8 cellular contexts compared by ENCODE assay signal in genomic region chr1:171188388-171189266, GRCh38. TPM values are rescaled to one million over a fixed set of nuclear protein-coding genes. Genes with fewer than 3 reads are reported as not detected.
A peak's percentile ranks its signal among the peaks of the same experiment; 100 is the strongest.
DNase-seq lines count a peak whose midpoint lies in the region; ATAC-seq and TF ChIP-seq lines count a peak whose summit lies in the region.

No MANE protein-coding gene starts in this region.

- CTCF ChIA-PET in activated CD4-positive, alpha-beta memory T cell treated with anti-CD3 and anti-CD28 coated beads, Interleukin-2, amount 10 ng/mL, durations not matched to agents 7 days and 5 days (lab: Charles Lee) = interaction anchor here (1.2 to 1.3 kb wide), 5 partner anchors 9 to 125 kb away, joined by 3 to 7 read pairs (median 4); partner anchors contain the start of gene FMO4

- H3K36me3 ChIP-seq in parathyroid adenoma (ENCODE audit: control insufficient read depth, insufficient read depth, low read length) = no peaks in the 10 kb centered on the region

- no peak overlapping the region for H2AFZ ChIP-seq in parathyroid adenoma

- POLR2A ChIA-PET in activated CD4-positive, alpha-beta memory T cell treated with anti-CD3 and anti-CD28 coated beads, Interleukin-2, amount 10 ng/mL, durations not matched to agents 7 days and 5 days (lab: Charles Lee) = no interaction called here

- H3K4me1 Mint-ChIP-seq in activated CD4-positive, alpha-beta memory T cell treated with anti-CD3 and anti-CD28 coated beads, Interleukin-2, amount 10 ng/mL, durations not matched to agents 7 days and 5 days = no peaks in the 10 kb centered on the region

- H3K27me3 ChIP-seq in parathyroid adenoma (ENCODE audit: control insufficient read depth, insufficient read depth, low read length) = no peaks in the 10 kb centered on the region

- H3K4me2 ChIP-seq in parathyroid adenoma (ENCODE audit: low read length) = no peak overlapping the region

- TF ChIP-seq CTCF in GM12865 (IDR thresholded peaks at IDR 0.05; ENCODE audit: insufficient read depth, low read depth, low read length, missing control alignments) = peak; percentile 87
- TF ChIP-seq CTCF in fibroblast of villous mesenchyme (IDR thresholded peaks at IDR 0.05; ENCODE audit: insufficient read depth, low read depth, low read length) = peak; percentile 89
- TF ChIP-seq CTCF in parathyroid adenoma (IDR thresholded peaks at IDR 0.05) = peak; percentile 48

- no peaks in the 10 kb centered on the region for H3K9me3 Mint-ChIP-seq in activated CD4-positive, alpha-beta memory T cell treated with anti-CD3 and anti-CD28 coated beads, Interleukin-2, amount 10 ng/mL, durations not matched to agents 7 days and 5 days

- in situ Hi-C loops in ACHN (cut with HindIII; ENCODE audit: low pct_ligation_motif_present, low pct_unique_long_range_greater_than_20kb, low sequenced_read_pairs) = no loop called here

- no peak overlapping the region for H3K27ac Mint-ChIP-seq in activated CD4-positive, alpha-beta memory T cell treated with anti-CD3 and anti-CD28 coated beads, Interleukin-2, amount 10 ng/mL, durations not matched to agents 7 days and 5 days

- H3K79me2 ChIP-seq in parathyroid adenoma = no peaks in the 10 kb centered on the region

- H3K4me1 ChIP-seq in parathyroid adenoma = no peaks in the 10 kb centered on the region

- peak; percentile 71 for DNase-seq in ACHN
- DNase-seq in GM12865 (ENCODE audit: low read depth) = peak; percentile 71
- DNase-seq in NCI-H226 = peak; percentile 23
- DNase-seq in activated CD4-positive, alpha-beta memory T cell treated with anti-CD3 and anti-CD28 coated beads, Interleukin-2, amount 10 ng/mL, durations not matched to agents 7 days and 5 days = peak; percentile 49
- peak; percentile 73 for DNase-seq in fibroblast of villous mesenchyme (ENCODE audit: low read depth)

- no peak overlapping the region for H3K4me3 Mint-ChIP-seq in activated CD4-positive, alpha-beta memory T cell treated with anti-CD3 and anti-CD28 coated beads, Interleukin-2, amount 10 ng/mL, durations not matched to agents 7 days and 5 days

- H3K4me3 ChIP-seq in GM12865 (ENCODE audit: low read depth, low read length) (no peak overlapping the region), fibroblast of villous mesenchyme (ENCODE audit: low read depth, low read length) (no peak overlapping the region), parathyroid adenoma (ENCODE audit: low read depth, low read length) (no peak overlapping the region)

- ATAC-seq in HG02970 (IDR thresholded peaks at IDR 0.05; ENCODE audit: low FRiP score, unreplicated experiment) (peak; percentile 75), GM21423 (IDR thresholded peaks at IDR 0.05; ENCODE audit: unreplicated experiment) (no peak)

- H3K9me3 ChIP-seq in parathyroid adenoma (ENCODE audit: control insufficient read depth, low read length) = no peaks in the 10 kb centered on the region

- H3K9ac ChIP-seq in parathyroid adenoma = no peak overlapping the region

- H3K27me3 Mint-ChIP-seq in activated CD4-positive, alpha-beta memory T cell treated with anti-CD3 and anti-CD28 coated beads, Interleukin-2, amount 10 ng/mL, durations not matched to agents 7 days and 5 days = peaks cover 5% of the 10 kb centered on the region

- no peaks in the 10 kb centered on the region for H3K36me3 Mint-ChIP-seq in activated CD4-positive, alpha-beta memory T cell treated with anti-CD3 and anti-CD28 coated beads, Interleukin-2, amount 10 ng/mL, durations not matched to agents 7 days and 5 days (ENCODE audit: low read depth)

- no peak overlapping the region for H3K27ac ChIP-seq in parathyroid adenoma

RNA-seq across cellular contexts. Expression of gene FMO2, which starts 3.5 kb away (rescaled TPM):
- not detected for total RNA-seq in activated CD4-positive, alpha-beta memory T cell treated with anti-CD3 and anti-CD28 coated beads, Interleukin-2, amount 10 ng/mL, durations not matched to agents 7 days and 5 days
- total RNA-seq in fibroblast of villous mesenchyme = 0.97 and 1.7 TPM in 2 replicates

RNA-seq across cellular contexts. Expression of gene FMO1, which starts 59.7 kb away (rescaled TPM):
- total RNA-seq in activated CD4-positive, alpha-beta memory T cell treated with anti-CD3 and anti-CD28 coated beads, Interleukin-2, amount 10 ng/mL, durations not matched to agents 7 days and 5 days = not detected
- under 0.01 TPM in 2 replicates for total RNA-seq in fibroblast of villous mesenchyme

Comparison
In these comparisons a context has a peak if more than half of its experiments do, and no peak if none do; other contexts are left out.
1. DNase-seq: peak in every context shown above with its lines; median percentile 73 in fibroblast of villous mesenchyme; 71 in ACHN; 71 in GM12865; 49 in activated CD4-positive, alpha-beta memory T cell treated with anti-CD3 and anti-CD28 coated beads, Interleukin-2, amount 10 ng/mL, durations not matched to agents 7 days and 5 days; 23 in NCI-H226.